ENCODE assay signal across 8 cellular contexts in genomic region chr3:195914648-195915473, GRCh38. TPM values are rescaled to one million over a fixed set of nuclear protein-coding genes. Genes with fewer than 3 reads are reported as not detected.
DNase-seq lines count a peak whose midpoint lies in the region; FAIRE-seq and TF ChIP-seq lines count a peak whose summit lies in the region.

No MANE protein-coding gene starts in this region.

- peaks cover 21% of the 10 kb centered on the region for H3K4me1 ChIP-seq in prostate gland (replicated peaks)

- FAIRE-seq in urothelium cell line (lab: Jason Lieb, UNC), result no peak

- no peak overlapping the region for H3K4me3 ChIP-seq in prostate gland

- no peaks in the 10 kb centered on the region for H3K27me3 ChIP-seq in prostate gland (replicated peaks; ENCODE audit: insufficient read depth)

- H3K27ac ChIP-seq in prostate gland, result peak overlapping the region; percentile 81 to 89

- TF ChIP-seq CTCF in prostate gland (IDR thresholded peaks at IDR 0.05), result peak; percentile 84 to 99 (median 98)

- no peaks in the 10 kb centered on the region for H3K36me3 ChIP-seq in prostate gland

- TF ChIP-seq POLR2A in prostate gland (IDR thresholded peaks at IDR 0.05), result peak; percentile 42

- intact Hi-C loops in head of caudate nucleus (cut with DNase I) (loop anchor here (5.0 kb wide), 1 partner anchor 53 kb away; no protein-coding TSS in a partner anchor), prostate gland (cut with DNase I) (loop anchor here (5.0 kb wide), 1 partner anchor 53 kb away; no protein-coding TSS in a partner anchor)

- peak; percentile 97 for DNase-seq in GM03348 (ENCODE audit: low spot score)
- peak; percentile 95 for DNase-seq in HCEC 1CT
- DNase-seq in NAMALWA (ENCODE audit: low spot score), result peak; percentile 97
- DNase-seq in activated effector memory CD4-positive, alpha-beta T cell treated with Interleukin-2 at 50 U/mL for 16 hours, result peak; percentile 82
- peak; percentile 92 to 99 (median 96) for DNase-seq in head of caudate nucleus
- DNase-seq in prostate gland (ENCODE audit: low spot score), result peak; percentile 96
- peak; percentile 92 for DNase-seq in urothelium cell line (ENCODE audit: low spot score)
- DNase-seq in NCI-H510A treated with DMSO at 0.1 percent for 48 hours (lab: John Stamatoyannopoulos, UW), result no peak

- no peaks in the 10 kb centered on the region for H3K9me3 ChIP-seq in prostate gland

- WGBS in prostate gland, result 12% methylated on average over 14 of the region's 14 CpGs

RNA-seq across cellular contexts. Expression of gene TNK2, which starts 6.5 kb away (rescaled TPM):
- 100 to 1,000 TPM in 1 of 2 donors, 10 to 100 TPM in 1; 34.9 to 100 TPM for total RNA-seq in prostate gland
